30 cellular contexts compared by ENCODE assay signal in the genomic region with DNA sequence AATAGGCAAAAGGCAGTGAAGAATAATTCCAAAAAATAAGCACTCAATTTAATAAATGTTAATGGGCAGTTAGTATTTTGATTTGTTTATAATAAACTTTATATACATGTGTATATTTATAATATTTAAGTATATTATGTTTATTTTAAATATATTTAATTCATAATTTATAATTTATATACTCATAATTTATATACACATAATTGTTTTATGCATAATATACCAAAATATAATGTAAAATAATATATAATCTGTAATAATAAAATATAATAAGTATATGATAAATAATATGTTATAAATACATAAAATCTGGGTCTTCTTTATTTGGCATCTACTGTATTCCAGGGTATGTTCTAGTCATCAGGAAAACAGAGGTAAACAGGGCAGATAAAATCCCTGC.
"Had no signal": no experiment of that assay in that cellular context is flagged by ENCODE, and none has a peak within 500 bp of the region (broad histone marks: within the 10 kb centered on the region; RNA-seq: fewer than 3 reads in every experiment).

No MANE protein-coding gene starts in this region.

- H3K27me3 ChIP-seq: neural progenitor cell, neutrophil, spleen, suprapubic skin, tibial artery had no signal

- H3K4me1 Mint-ChIP-seq: immature natural killer cell, mesothelial cell of epicardium, natural killer cell, neural progenitor cell had no signal

- H3K4me1 ChIP-seq: left ventricle myocardium inferior, prostate gland, spleen, suprapubic skin, tibial artery, upper lobe of right lung had no signal

- FAIRE-seq: islet of Langerhans, urothelium cell line had no signal

- ATAC-seq: natural killer cell; right cardiac atrium; sciatic nerve; stimulated activated effector memory CD8-positive, alpha-beta T cell treated with anti-CD3 and anti-CD28 coated beads, Interleukin-12 subunit alpha, Interleukin-12 subunit beta, amount 100 ng/mL, for 72 hours; upper lobe of right lung had no signal

- DNase-seq: hypothalamus; immature natural killer cell; left ventricle myocardium inferior; mesendoderm; naive B cell; natural killer cell; nephron progenitor cell; occipital lobe; posterior cingulate gyrus; retina; right cardiac atrium; spleen; stimulated activated CD4-positive, alpha-beta T cell treated with anti-CD3 and anti-CD28 coated beads, Interleukin-4, amount 100 ng/mL, for 24 hours; stimulated activated naive CD4-positive, alpha-beta T cell; tibial artery; trophoblast cell; upper lobe of right lung had no signal

- H3K9me3 Mint-ChIP-seq: immature natural killer cell; mesothelial cell of epicardium; naive B cell; natural killer cell; nephron progenitor cell; neural progenitor cell; stimulated activated effector memory CD8-positive, alpha-beta T cell treated with anti-CD3 and anti-CD28 coated beads, Interleukin-12 subunit alpha, Interleukin-12 subunit beta, amount 100 ng/mL, for 72 hours; stimulated activated naive CD8-positive, alpha-beta T cell treated with anti-CD3 and anti-CD28 coated beads, Interleukin-15, Interleukin-2, amounts not matched to agents 100 ng/mL and 50 ng/mL, for 24 hours had no signal

- H3K9me3 ChIP-seq: left ventricle myocardium inferior, neutrophil, prostate gland, spleen, suprapubic skin, thoracic aorta, tibial artery, upper lobe of right lung had no signal

- H3K4me3 Mint-ChIP-seq: immature natural killer cell; mesothelial cell of epicardium; naive B cell; natural killer cell; nephron progenitor cell; neural progenitor cell; stimulated activated effector memory CD8-positive, alpha-beta T cell treated with anti-CD3 and anti-CD28 coated beads, Interleukin-12 subunit alpha, Interleukin-12 subunit beta, amount 100 ng/mL, for 72 hours; stimulated activated naive CD8-positive, alpha-beta T cell treated with anti-CD3 and anti-CD28 coated beads, Interleukin-15, Interleukin-2, amounts not matched to agents 100 ng/mL and 50 ng/mL, for 24 hours had no signal

- H3K4me3 ChIP-seq: left ventricle myocardium inferior, lung, neural progenitor cell, prostate gland, skin epidermis, spleen, suprapubic skin, thoracic aorta, tibial artery, upper lobe of right lung had no signal

- H3K27ac Mint-ChIP-seq: immature natural killer cell; mesothelial cell of epicardium; naive B cell; natural killer cell; nephron progenitor cell; neural progenitor cell; stimulated activated effector memory CD8-positive, alpha-beta T cell treated with anti-CD3 and anti-CD28 coated beads, Interleukin-12 subunit alpha, Interleukin-12 subunit beta, amount 100 ng/mL, for 72 hours; stimulated activated naive CD8-positive, alpha-beta T cell treated with anti-CD3 and anti-CD28 coated beads, Interleukin-15, Interleukin-2, amounts not matched to agents 100 ng/mL and 50 ng/mL, for 24 hours had no signal

- H3K36me3 ChIP-seq: left ventricle myocardium inferior, neural progenitor cell, neutrophil, prostate gland, spleen, suprapubic skin, thoracic aorta, tibial artery, upper lobe of right lung had no signal

- H3K27ac ChIP-seq: left ventricle myocardium inferior, neutrophil, prostate gland, skin epidermis, spleen, suprapubic skin, thoracic aorta, tibial artery, upper lobe of right lung had no signal

- H3K36me3 Mint-ChIP-seq: immature natural killer cell; mesothelial cell of epicardium; naive B cell; natural killer cell; neural progenitor cell; stimulated activated effector memory CD8-positive, alpha-beta T cell treated with anti-CD3 and anti-CD28 coated beads, Interleukin-12 subunit alpha, Interleukin-12 subunit beta, amount 100 ng/mL, for 72 hours had no signal
